29 cellular contexts compared by ENCODE assay signal in genomic region chr15:78734441-78735064, GRCh38.
"Had no signal": no experiment of that assay in that cellular context is flagged by ENCODE, and none has a peak within 500 bp of the region (broad histone marks: within the 10 kb centered on the region; RNA-seq: fewer than 3 reads in every experiment).

No MANE protein-coding gene starts in this region.

- DNase-seq: activated CD4-positive, CD25-positive, alpha-beta regulatory T cell treated with anti-CD3 and anti-CD28 coated beads, Interleukin-2, amount 50 U/mL, for 72 hours; activated CD8-positive, alpha-beta T cell treated with anti-CD3 and anti-CD28 coated beads for 36 hours; activated effector memory CD4-positive, alpha-beta T cell treated with anti-CD3 and anti-CD28 coated beads, Interleukin-2, amount 50 U/mL, for 16 hours; activated naive CD4-positive, alpha-beta T cell treated with anti-CD3 and anti-CD28 coated beads for 36 hours; activated naive CD8-positive, alpha-beta T cell treated with anti-CD3 and anti-CD28 coated beads for 36 hours; activated T-cell treated with anti-CD3 and anti-CD28 coated beads, Interleukin-2, amount 50 U/mL, for 1 hour; body of pancreas; cerebellar nuclear complex; colonic mucosa; effector memory CD4-positive, alpha-beta T cell; erythroblast; hypothalamus; naive thymus-derived CD8-positive, alpha-beta T cell; stimulated activated CD4-positive, alpha-beta T cell treated with anti-CD3 and anti-CD28 coated beads, Interleukin-12 subunit alpha, Interleukin-12 subunit beta, amount 100 ng/mL, for 4 hours; stimulated activated CD4-positive, alpha-beta T cell treated with anti-CD3 and anti-CD28 coated beads, Interleukin-4, amount 100 ng/mL, for 1 hour; stomach; SW 1271; T-helper 9 cell; thyroid gland; WERI-Rb-1 had no signal

- H3K4me1 ChIP-seq: adrenal gland, body of pancreas, colonic mucosa, gastroesophageal sphincter, thyroid gland had no signal

- H3K36me3 ChIP-seq: adrenal gland, colonic mucosa, gastroesophageal sphincter, stomach, thyroid gland, WERI-Rb-1 had no signal

- H3K4me3 Mint-ChIP-seq: activated CD4-positive, alpha-beta T cell treated with anti-CD3 and anti-CD28 coated beads, Interleukin-2, amount 10 ng/mL, durations not matched to agents 24 days and 14 days; activated CD8-positive, alpha-beta T cell treated with anti-CD3 and anti-CD28 coated beads for 36 hours; activated naive CD4-positive, alpha-beta T cell treated with anti-CD3 and anti-CD28 coated beads for 36 hours; activated naive CD8-positive, alpha-beta T cell treated with anti-CD3 and anti-CD28 coated beads for 36 hours; activated T-helper 1 cell treated with anti-CD3 and anti-CD28 coated beads, Interleukin-12 subunit alpha, Interleukin-12 subunit beta, Interleukin-2, Interleukin-4 antibody, amounts not matched to agents 30 ng/mL and 10 ng/mL and 1 ng/mL, durations not matched to agents 14 hours and 24 hours and 36 hours; memory B cell; T-helper 1 cell treated with Interleukin-12 subunit alpha and Interleukin-12 subunit beta and Interleukin-4 antibody, amounts not matched to agents 30 μg/mL and 1 μg/mL, for 36 hours had no signal

- H3K27ac ChIP-seq: adrenal gland, body of pancreas, colonic mucosa, dorsolateral prefrontal cortex, gastroesophageal sphincter, skin epidermis, stomach, thyroid gland, WERI-Rb-1 had no signal

- ATAC-seq: activated CD8-positive, alpha-beta T cell treated with anti-CD3 and anti-CD28 coated beads for 36 hours; body of pancreas; gastroesophageal sphincter; naive thymus-derived CD8-positive, alpha-beta T cell; sciatic nerve had no signal

- H3K36me3 Mint-ChIP-seq: activated naive CD8-positive, alpha-beta T cell treated with anti-CD3 and anti-CD28 coated beads for 36 hours; naive thymus-derived CD8-positive, alpha-beta T cell had no signal

- H3K27ac Mint-ChIP-seq: activated CD4-positive, alpha-beta T cell treated with anti-CD3 and anti-CD28 coated beads, Interleukin-2, amount 10 ng/mL, durations not matched to agents 24 days and 14 days; activated CD8-positive, alpha-beta T cell treated with anti-CD3 and anti-CD28 coated beads for 36 hours; activated naive CD4-positive, alpha-beta T cell treated with anti-CD3 and anti-CD28 coated beads for 36 hours; activated naive CD8-positive, alpha-beta T cell treated with anti-CD3 and anti-CD28 coated beads for 36 hours; activated T-helper 1 cell treated with anti-CD3 and anti-CD28 coated beads, Interleukin-12 subunit alpha, Interleukin-12 subunit beta, Interleukin-2, Interleukin-4 antibody, amounts not matched to agents 30 ng/mL and 10 ng/mL and 1 ng/mL, durations not matched to agents 14 hours and 24 hours and 36 hours; memory B cell; T-helper 1 cell treated with Interleukin-12 subunit alpha and Interleukin-12 subunit beta and Interleukin-4 antibody, amounts not matched to agents 30 μg/mL and 1 μg/mL, for 36 hours had no signal

- H3K9me3 ChIP-seq: adrenal gland, body of pancreas, colonic mucosa, gastroesophageal sphincter, stomach, thyroid gland had no signal

- H3K4me3 ChIP-seq: adrenal gland, body of pancreas, colonic mucosa, dorsolateral prefrontal cortex, gastroesophageal sphincter, skin epidermis, stomach, thyroid gland had no signal

- H3K27me3 ChIP-seq: adrenal gland, body of pancreas, colonic mucosa, thyroid gland had no signal

- H3K9me3 Mint-ChIP-seq: activated CD4-positive, alpha-beta T cell treated with anti-CD3 and anti-CD28 coated beads, Interleukin-2, amount 10 ng/mL, durations not matched to agents 24 days and 14 days; activated CD8-positive, alpha-beta T cell treated with anti-CD3 and anti-CD28 coated beads for 36 hours; activated naive CD4-positive, alpha-beta T cell treated with anti-CD3 and anti-CD28 coated beads for 36 hours; activated naive CD8-positive, alpha-beta T cell treated with anti-CD3 and anti-CD28 coated beads for 36 hours; activated T-helper 1 cell treated with anti-CD3 and anti-CD28 coated beads, Interleukin-12 subunit alpha, Interleukin-12 subunit beta, Interleukin-2, Interleukin-4 antibody, amounts not matched to agents 30 ng/mL and 10 ng/mL and 1 ng/mL, durations not matched to agents 14 hours and 24 hours and 36 hours; memory B cell; naive thymus-derived CD8-positive, alpha-beta T cell; T-helper 1 cell treated with Interleukin-12 subunit alpha and Interleukin-12 subunit beta and Interleukin-4 antibody, amounts not matched to agents 30 μg/mL and 1 μg/mL, for 36 hours had no signal
